Comparison of ENCODE assay signal across 15 cellular contexts in genomic region chr6:123769431-123769830, GRCh38. TPM values are rescaled to one million over a fixed set of nuclear protein-coding genes. Genes with fewer than 3 reads are reported as not detected.
"Had no signal": no experiment of that assay in that cellular context is flagged by ENCODE, and none has a peak within 500 bp of the region (broad histone marks: within the 10 kb centered on the region; RNA-seq: fewer than 3 reads in every experiment).

No MANE protein-coding gene starts in this region.

- H3K36me3 ChIP-seq: heart left ventricle, neutrophil, tibial nerve had no signal

- H3K9me3 ChIP-seq: heart left ventricle, neutrophil, tibial nerve had no signal

- H3K4me1 ChIP-seq: heart left ventricle, tibial nerve had no signal

- ATAC-seq: activated CD8-positive, alpha-beta T cell treated with anti-CD3 and anti-CD28 coated beads, Interleukin-2, amount 10 ng/mL, durations not matched to agents 7 days and 5 days; heart left ventricle; natural killer cell; stimulated activated effector memory CD8-positive, alpha-beta T cell treated with anti-CD3 and anti-CD28 coated beads, Interleukin-12 subunit alpha, Interleukin-12 subunit beta, amount 100 ng/mL, for 72 hours had no signal

- H3K4me3 ChIP-seq: dorsolateral prefrontal cortex, heart left ventricle, tibial nerve had no signal

- H3K27ac ChIP-seq: dorsolateral prefrontal cortex, heart left ventricle, neutrophil, tibial nerve had no signal

- H3K27me3 ChIP-seq: dorsolateral prefrontal cortex, heart left ventricle, neutrophil, tibial nerve had no signal

- DNase-seq: activated CD4-positive, alpha-beta T cell treated with anti-CD3 and anti-CD28 coated beads, Interleukin-2, amount 10 ng/mL, durations not matched to agents 24 days and 14 days; activated CD4-positive, CD25-positive, alpha-beta regulatory T cell; activated CD8-positive, alpha-beta memory T cell treated with anti-CD3 and anti-CD28 coated beads, Interleukin-2, amount 50 U/mL, for 4 hours; activated CD8-positive, alpha-beta T cell treated with anti-CD3 and anti-CD28 coated beads, Interleukin-2, amount 10 ng/mL, durations not matched to agents 7 days and 5 days; activated gamma-delta T cell treated with Interleukin-2 at 50 U/mL for 16 hours; activated T-cell treated with anti-CD3 and anti-CD28 coated beads, Interleukin-2, amount 50 U/mL, for 48 hours; amniotic stem cell; dorsolateral prefrontal cortex; endodermal cell; heart left ventricle; kidney glomerular epithelial cell; natural killer cell had no signal

RNA-seq across cellular contexts. Expression of gene NKAIN2, which starts 34.2 kb away (rescaled TPM):
- total RNA-seq: activated CD4-positive, alpha-beta T cell treated with anti-CD3 and anti-CD28 coated beads, Interleukin-2, amount 10 ng/mL, durations not matched to agents 24 days and 14 days; activated CD8-positive, alpha-beta T cell treated with anti-CD3 and anti-CD28 coated beads, Interleukin-2, amount 10 ng/mL, durations not matched to agents 7 days and 5 days had no signal
